ENCODE assay signal across 8 cellular contexts in genomic region chr11:9896902-9897301, GRCh38.
"Had no signal": no experiment of that assay in that cellular context is flagged by ENCODE, and none has a peak within 500 bp of the region (broad histone marks: within the 10 kb centered on the region; RNA-seq: fewer than 3 reads in every experiment).

No MANE protein-coding gene starts in this region.

- FAIRE-seq: HTR-8/SVneo had no signal

- H3K4me3 ChIP-seq: GM23248, HAP-1 had no signal

- H3K27ac ChIP-seq: GM23248 had no signal

- ATAC-seq: HCT116 had no signal

- H3K9ac ChIP-seq: GM23248 had no signal

- H2AFZ ChIP-seq: GM23248 had no signal

- H3K36me3 ChIP-seq: HAP-1 had no signal

- DNase-seq: GM23248, GOT3, H7, HFFc6, KBM-7 had no signal

- H3K9me3 ChIP-seq: HAP-1 had no signal
